In the genomic region with DNA sequence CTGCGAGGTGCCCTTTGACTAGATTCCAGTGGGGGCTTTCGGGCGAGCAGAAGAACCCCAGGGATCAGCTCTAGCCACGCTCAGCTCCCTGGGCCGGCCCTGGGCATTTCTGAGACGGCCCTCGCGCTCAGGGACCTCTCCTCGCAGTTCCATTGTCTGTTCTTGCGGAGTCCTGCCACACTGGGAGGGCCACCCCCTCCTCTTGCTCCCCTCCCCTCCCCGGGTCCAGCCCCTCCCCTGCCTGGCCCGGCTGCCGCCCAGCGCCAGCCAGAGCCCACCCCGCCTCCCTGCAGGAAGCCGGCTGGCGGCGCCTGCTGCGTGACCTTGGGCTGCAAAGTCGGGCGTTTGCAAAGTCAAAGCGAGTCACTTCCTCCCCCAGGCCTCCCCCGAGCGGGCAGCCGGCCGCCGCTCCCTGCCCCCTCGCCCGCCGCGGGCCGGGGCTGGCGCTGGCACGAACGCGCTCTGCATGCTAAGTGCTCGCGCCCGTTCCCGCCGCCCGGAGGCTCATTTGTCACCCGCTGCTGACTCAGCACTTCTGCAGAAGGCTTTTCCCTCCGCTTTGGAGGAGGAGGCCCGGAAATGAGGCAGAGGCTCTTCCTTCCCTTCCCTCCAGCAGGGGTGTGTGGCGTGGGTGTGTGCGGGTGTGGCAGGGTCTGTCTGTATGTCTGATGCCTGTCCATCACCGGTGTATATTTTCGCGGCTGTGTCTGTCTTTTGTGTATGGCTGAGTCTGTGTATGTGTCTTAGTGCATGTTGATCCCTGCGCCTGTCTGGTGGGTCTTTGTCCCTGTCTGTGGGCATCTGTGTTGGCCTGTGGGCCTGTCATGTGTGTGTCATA, we compare ENCODE assay signal across 1 cellular context.
TF ChIP-seq lines count a peak whose summit lies in the region.

No MANE protein-coding gene starts in this region.

TF ChIP-seq in K562, 482 proteins besides CTCF, POLR2A, EP300 and RAD21 (continued from another document and continues in another):
- TF ChIP-seq, protein P1, sequence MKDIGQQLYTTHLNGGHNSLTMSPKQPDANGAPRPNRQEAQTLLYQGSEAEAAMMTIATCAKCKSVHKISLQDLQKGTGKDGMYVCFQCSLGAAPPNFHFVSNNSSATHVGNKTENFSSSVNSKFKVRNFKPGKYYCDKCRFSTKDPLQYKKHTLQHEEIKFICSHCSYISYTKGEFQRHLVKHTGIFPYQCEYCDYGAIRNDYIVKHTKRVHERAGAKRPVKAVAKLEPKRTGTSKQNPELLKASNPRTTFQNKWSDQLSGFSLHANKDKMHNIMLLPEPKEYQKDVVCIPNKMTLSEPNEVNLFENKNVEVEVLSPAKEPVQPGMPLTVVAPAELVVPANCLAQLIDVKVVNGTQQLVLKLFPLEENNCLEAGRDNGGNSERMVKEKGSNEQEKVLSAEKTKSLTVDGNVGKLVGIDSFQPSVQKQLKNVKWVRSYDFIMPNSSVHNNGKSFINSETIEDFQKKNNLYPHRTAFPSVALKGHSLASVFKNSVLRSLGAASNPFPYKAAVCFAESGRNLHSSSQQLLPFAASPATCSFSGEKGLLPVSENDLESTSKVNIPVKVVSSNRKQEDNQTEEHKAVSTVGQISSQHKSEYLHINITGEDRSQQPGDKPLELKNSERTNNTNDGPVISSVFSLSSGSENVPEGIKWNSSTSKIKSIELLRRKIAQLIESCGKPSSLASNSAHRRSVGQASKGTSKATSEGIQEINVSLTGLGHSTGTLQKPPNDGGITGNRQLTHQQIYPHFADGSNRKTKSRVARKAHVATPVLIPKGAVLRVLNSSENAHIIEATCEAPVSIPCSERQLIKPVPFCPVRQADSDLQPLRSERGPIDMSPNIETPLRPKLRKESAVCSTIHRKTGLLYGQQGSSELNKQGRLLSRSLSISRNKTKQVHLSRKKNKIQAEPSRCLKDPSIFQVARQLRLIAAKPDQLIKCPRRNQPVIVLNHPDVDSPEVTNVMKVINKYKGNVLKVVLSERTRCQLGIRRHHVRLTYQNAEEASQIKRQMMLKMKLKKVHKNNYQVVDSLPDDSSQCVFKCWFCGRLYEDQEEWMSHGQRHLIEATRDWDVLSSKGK (CRISPR knock-in tag; IDR thresholded peaks at IDR 0.05): no peak
- peak; percentile 48; the same call in 1 of the 2 replicates for TF ChIP-seq LEF1 (IDR thresholded peaks at IDR 0.05)
- no peak for TF ChIP-seq ZNF668 (CRISPR knock-in tag; IDR thresholded peaks at IDR 0.05)
- no peak for TF ChIP-seq RBM25 (IDR thresholded peaks at IDR 0.05; ENCODE audit: low read depth, low read length, severe bottlenecking)
- peak; percentile 93 for TF ChIP-seq RB1 (IDR thresholded peaks at IDR 0.05; ENCODE audit: low read depth)
- peak; percentile 83 for TF ChIP-seq TCF7 (IDR thresholded peaks at IDR 0.05; ENCODE audit: borderline replicate concordance)
- peak; percentile 72; the same call in 1 of the 2 replicates for TF ChIP-seq ZFX (CRISPR knock-in tag; IDR thresholded peaks at IDR 0.05)
- no peak for TF ChIP-seq NELFE (IDR thresholded peaks at IDR 0.05; ENCODE audit: insufficient read depth, insufficient read length)
- TF ChIP-seq NR3C1 (CRISPR knock-in tag; IDR thresholded peaks at IDR 0.05): 0 out of 2 replicates have a peak, but pooled peaks have one; percentile 29
- peak; percentile 53; the same call in 1 of the 2 replicates for TF ChIP-seq MBD2 (IDR thresholded peaks at IDR 0.05; ENCODE audit: borderline replicate concordance, low read depth)
- TF ChIP-seq, protein P2, sequence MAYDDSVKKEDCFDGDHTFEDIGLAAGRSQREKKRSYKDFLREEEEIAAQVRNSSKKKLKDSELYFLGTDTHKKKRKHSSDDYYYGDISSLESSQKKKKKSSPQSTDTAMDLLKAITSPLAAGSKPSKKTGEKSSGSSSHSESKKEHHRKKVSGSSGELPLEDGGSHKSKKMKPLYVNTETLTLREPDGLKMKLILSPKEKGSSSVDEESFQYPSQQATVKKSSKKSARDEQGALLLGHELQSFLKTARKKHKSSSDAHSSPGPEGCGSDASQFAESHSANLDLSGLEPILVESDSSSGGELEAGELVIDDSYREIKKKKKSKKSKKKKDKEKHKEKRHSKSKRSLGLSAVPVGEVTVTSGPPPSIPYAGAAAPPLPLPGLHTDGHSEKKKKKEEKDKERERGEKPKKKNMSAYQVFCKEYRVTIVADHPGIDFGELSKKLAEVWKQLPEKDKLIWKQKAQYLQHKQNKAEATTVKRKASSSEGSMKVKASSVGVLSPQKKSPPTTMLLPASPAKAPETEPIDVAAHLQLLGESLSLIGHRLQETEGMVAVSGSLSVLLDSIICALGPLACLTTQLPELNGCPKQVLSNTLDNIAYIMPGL (CRISPR knock-in tag; IDR thresholded peaks at IDR 0.05): no peak
- TF ChIP-seq, protein P3, sequence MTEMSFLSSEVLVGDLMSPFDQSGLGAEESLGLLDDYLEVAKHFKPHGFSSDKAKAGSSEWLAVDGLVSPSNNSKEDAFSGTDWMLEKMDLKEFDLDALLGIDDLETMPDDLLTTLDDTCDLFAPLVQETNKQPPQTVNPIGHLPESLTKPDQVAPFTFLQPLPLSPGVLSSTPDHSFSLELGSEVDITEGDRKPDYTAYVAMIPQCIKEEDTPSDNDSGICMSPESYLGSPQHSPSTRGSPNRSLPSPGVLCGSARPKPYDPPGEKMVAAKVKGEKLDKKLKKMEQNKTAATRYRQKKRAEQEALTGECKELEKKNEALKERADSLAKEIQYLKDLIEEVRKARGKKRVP (CRISPR knock-in tag; IDR thresholded peaks at IDR 0.05): no peak
- TF ChIP-seq ZNF23 (CRISPR knock-in tag; IDR thresholded peaks at IDR 0.05): no peak
- TF ChIP-seq YY1 (IDR thresholded peaks at IDR 0.05; ENCODE audit: borderline replicate concordance in 1 of 3, control insufficient read depth in 1 of 3, extremely low read depth in 1 of 3, insufficient read depth in 3 of 3, insufficient read length in 1 of 3, insufficient replicate concordance in 2 of 3, low read depth in 1 of 3, low read length in 2 of 3): peak in 2 of 3 experiments; percentile 13 to 21
- TF ChIP-seq GTF2E2 (tag; IDR thresholded peaks at IDR 0.05): peak; percentile 61; the same call in 1 of the 2 replicates
- peak; percentile 47; the same call in 1 of the 2 replicates for TF ChIP-seq TARDBP (IDR thresholded peaks at IDR 0.05)
- TF ChIP-seq TRIM24 (IDR thresholded peaks at IDR 0.05): peak; percentile 50 to 71; a peak in 2 of 4 replicates
- peak; percentile 76 for TF ChIP-seq TAF1 (IDR thresholded peaks at IDR 0.05; ENCODE audit: control insufficient read depth, extremely low read depth, insufficient read depth, low read length, severe bottlenecking)
- no peak for TF ChIP-seq ZNF79 (CRISPR knock-in tag; IDR thresholded peaks at IDR 0.05; ENCODE audit: low read depth)
- TF ChIP-seq, protein P4, sequence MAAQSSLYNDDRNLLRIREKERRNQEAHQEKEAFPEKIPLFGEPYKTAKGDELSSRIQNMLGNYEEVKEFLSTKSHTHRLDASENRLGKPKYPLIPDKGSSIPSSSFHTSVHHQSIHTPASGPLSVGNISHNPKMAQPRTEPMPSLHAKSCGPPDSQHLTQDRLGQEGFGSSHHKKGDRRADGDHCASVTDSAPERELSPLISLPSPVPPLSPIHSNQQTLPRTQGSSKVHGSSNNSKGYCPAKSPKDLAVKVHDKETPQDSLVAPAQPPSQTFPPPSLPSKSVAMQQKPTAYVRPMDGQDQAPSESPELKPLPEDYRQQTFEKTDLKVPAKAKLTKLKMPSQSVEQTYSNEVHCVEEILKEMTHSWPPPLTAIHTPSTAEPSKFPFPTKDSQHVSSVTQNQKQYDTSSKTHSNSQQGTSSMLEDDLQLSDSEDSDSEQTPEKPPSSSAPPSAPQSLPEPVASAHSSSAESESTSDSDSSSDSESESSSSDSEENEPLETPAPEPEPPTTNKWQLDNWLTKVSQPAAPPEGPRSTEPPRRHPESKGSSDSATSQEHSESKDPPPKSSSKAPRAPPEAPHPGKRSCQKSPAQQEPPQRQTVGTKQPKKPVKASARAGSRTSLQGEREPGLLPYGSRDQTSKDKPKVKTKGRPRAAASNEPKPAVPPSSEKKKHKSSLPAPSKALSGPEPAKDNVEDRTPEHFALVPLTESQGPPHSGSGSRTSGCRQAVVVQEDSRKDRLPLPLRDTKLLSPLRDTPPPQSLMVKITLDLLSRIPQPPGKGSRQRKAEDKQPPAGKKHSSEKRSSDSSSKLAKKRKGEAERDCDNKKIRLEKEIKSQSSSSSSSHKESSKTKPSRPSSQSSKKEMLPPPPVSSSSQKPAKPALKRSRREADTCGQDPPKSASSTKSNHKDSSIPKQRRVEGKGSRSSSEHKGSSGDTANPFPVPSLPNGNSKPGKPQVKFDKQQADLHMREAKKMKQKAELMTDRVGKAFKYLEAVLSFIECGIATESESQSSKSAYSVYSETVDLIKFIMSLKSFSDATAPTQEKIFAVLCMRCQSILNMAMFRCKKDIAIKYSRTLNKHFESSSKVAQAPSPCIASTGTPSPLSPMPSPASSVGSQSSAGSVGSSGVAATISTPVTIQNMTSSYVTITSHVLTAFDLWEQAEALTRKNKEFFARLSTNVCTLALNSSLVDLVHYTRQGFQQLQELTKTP (IDR thresholded peaks at IDR 0.05; ENCODE audit: low read depth in 1 of 2, partially characterized antibody in 2 of 2): no peak
- no peak for TF ChIP-seq ZNF232 (CRISPR knock-in tag; IDR thresholded peaks at IDR 0.05)
- no peak for TF ChIP-seq NR2C1 (IDR thresholded peaks at IDR 0.05)
- no peak for TF ChIP-seq NR2C1 (tag; IDR thresholded peaks at IDR 0.05)
- no peak for TF ChIP-seq HMG20B (CRISPR knock-in tag; IDR thresholded peaks at IDR 0.05)
- no peak for TF ChIP-seq GTF2A2 (tag; IDR thresholded peaks at IDR 0.05)
- TF ChIP-seq, protein P5, sequence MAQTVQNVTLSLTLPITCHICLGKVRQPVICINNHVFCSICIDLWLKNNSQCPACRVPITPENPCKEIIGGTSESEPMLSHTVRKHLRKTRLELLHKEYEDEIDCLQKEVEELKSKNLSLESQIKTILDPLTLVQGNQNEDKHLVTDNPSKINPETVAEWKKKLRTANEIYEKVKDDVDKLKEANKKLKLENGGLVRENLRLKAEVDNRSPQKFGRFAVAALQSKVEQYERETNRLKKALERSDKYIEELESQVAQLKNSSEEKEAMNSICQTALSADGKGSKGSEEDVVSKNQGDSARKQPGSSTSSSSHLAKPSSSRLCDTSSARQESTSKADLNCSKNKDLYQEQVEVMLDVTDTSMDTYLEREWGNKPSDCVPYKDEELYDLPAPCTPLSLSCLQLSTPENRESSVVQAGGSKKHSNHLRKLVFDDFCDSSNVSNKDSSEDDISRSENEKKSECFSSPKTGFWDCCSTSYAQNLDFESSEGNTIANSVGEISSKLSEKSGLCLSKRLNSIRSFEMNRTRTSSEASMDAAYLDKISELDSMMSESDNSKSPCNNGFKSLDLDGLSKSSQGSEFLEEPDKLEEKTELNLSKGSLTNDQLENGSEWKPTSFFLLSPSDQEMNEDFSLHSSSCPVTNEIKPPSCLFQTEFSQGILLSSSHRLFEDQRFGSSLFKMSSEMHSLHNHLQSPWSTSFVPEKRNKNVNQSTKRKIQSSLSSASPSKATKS (CRISPR knock-in tag; IDR thresholded peaks at IDR 0.05): no peak
- TF ChIP-seq, protein P6, sequence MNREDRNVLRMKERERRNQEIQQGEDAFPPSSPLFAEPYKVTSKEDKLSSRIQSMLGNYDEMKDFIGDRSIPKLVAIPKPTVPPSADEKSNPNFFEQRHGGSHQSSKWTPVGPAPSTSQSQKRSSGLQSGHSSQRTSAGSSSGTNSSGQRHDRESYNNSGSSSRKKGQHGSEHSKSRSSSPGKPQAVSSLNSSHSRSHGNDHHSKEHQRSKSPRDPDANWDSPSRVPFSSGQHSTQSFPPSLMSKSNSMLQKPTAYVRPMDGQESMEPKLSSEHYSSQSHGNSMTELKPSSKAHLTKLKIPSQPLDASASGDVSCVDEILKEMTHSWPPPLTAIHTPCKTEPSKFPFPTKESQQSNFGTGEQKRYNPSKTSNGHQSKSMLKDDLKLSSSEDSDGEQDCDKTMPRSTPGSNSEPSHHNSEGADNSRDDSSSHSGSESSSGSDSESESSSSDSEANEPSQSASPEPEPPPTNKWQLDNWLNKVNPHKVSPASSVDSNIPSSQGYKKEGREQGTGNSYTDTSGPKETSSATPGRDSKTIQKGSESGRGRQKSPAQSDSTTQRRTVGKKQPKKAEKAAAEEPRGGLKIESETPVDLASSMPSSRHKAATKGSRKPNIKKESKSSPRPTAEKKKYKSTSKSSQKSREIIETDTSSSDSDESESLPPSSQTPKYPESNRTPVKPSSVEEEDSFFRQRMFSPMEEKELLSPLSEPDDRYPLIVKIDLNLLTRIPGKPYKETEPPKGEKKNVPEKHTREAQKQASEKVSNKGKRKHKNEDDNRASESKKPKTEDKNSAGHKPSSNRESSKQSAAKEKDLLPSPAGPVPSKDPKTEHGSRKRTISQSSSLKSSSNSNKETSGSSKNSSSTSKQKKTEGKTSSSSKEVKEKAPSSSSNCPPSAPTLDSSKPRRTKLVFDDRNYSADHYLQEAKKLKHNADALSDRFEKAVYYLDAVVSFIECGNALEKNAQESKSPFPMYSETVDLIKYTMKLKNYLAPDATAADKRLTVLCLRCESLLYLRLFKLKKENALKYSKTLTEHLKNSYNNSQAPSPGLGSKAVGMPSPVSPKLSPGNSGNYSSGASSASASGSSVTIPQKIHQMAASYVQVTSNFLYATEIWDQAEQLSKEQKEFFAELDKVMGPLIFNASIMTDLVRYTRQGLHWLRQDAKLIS (CRISPR knock-in tag; IDR thresholded peaks at IDR 0.05): no peak
- TF ChIP-seq, protein P7, sequence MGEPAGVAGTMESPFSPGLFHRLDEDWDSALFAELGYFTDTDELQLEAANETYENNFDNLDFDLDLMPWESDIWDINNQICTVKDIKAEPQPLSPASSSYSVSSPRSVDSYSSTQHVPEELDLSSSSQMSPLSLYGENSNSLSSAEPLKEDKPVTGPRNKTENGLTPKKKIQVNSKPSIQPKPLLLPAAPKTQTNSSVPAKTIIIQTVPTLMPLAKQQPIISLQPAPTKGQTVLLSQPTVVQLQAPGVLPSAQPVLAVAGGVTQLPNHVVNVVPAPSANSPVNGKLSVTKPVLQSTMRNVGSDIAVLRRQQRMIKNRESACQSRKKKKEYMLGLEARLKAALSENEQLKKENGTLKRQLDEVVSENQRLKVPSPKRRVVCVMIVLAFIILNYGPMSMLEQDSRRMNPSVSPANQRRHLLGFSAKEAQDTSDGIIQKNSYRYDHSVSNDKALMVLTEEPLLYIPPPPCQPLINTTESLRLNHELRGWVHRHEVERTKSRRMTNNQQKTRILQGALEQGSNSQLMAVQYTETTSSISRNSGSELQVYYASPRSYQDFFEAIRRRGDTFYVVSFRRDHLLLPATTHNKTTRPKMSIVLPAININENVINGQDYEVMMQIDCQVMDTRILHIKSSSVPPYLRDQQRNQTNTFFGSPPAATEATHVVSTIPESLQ (CRISPR knock-in tag; IDR thresholded peaks at IDR 0.05): no peak
- no peak for TF ChIP-seq ZNF282 (CRISPR knock-in tag; IDR thresholded peaks at IDR 0.05)
- TF ChIP-seq, protein P8, sequence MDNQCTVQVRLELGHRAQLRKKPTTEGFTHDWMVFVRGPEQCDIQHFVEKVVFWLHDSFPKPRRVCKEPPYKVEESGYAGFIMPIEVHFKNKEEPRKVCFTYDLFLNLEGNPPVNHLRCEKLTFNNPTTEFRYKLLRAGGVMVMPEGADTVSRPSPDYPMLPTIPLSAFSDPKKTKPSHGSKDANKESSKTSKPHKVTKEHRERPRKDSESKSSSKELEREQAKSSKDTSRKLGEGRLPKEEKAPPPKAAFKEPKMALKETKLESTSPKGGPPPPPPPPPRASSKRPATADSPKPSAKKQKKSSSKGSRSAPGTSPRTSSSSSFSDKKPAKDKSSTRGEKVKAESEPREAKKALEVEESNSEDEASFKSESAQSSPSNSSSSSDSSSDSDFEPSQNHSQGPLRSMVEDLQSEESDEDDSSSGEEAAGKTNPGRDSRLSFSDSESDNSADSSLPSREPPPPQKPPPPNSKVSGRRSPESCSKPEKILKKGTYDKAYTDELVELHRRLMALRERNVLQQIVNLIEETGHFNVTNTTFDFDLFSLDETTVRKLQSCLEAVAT (IDR thresholded peaks at IDR 0.05): peak in 1 of 2 experiments; percentile 14; a peak in 1 of 4 replicates
- no peak for TF ChIP-seq ZNF75A (CRISPR knock-in tag; IDR thresholded peaks at IDR 0.05)
- TF ChIP-seq PHF8 (IDR thresholded peaks at IDR 0.05; ENCODE audit: borderline replicate concordance, low read length): peak; percentile 62; the same call in 1 of the 2 replicates
- no peak for TF ChIP-seq ZNF431 (CRISPR knock-in tag; IDR thresholded peaks at IDR 0.05)
- no peak for TF ChIP-seq BDP1 (IDR thresholded peaks at IDR 0.05; ENCODE audit: insufficient read depth, insufficient read length)
- TF ChIP-seq STAT5B (CRISPR knock-in tag; IDR thresholded peaks at IDR 0.05): no peak
